Comparison of ENCODE assay signal across 22 cellular contexts in genomic region chr11:16169541-16169940, GRCh38.
DNase-seq lines count a peak whose midpoint lies in the region; ATAC-seq, FAIRE-seq and TF ChIP-seq lines count a peak whose summit lies in the region.
"Had no signal": no experiment of that assay in that cellular context is flagged by ENCODE, and none has a peak within 500 bp of the region (broad histone marks: within the 10 kb centered on the region; RNA-seq: fewer than 3 reads in every experiment).

No MANE protein-coding gene starts in this region.

- peaks cover 20% of the 10 kb centered on the region for H3K4me1 Mint-ChIP-seq in progenitor cell of endocrine pancreas (ENCODE audit: low read depth)
- H3K4me1 Mint-ChIP-seq: B cell; stimulated activated memory B cell treated with anti-CD40 and anti-IgM and Interleukin-4, amounts not matched to agents 10 μg/mL and 1 μg/mL and 100 μg/mL, for 72 hours had no signal

- peak; percentile 43; the same call in 2 of the 3 replicates for ATAC-seq in SK-N-SH treated with all-trans-retinoic acid at 6 μM for 48 hours
- no peak for ATAC-seq in GM21423 (IDR thresholded peaks at IDR 0.05; ENCODE audit: unreplicated experiment)
- ATAC-seq: right lobe of liver; stimulated activated memory B cell treated with anti-CD40 and anti-IgM and Interleukin-4, amounts not matched to agents 10 μg/mL and 1 μg/mL and 100 μg/mL, for 72 hours had no signal

- H3K4me3 Mint-ChIP-seq in progenitor cell of endocrine pancreas (ENCODE audit: low read depth): no peak overlapping the region
- H3K4me3 Mint-ChIP-seq: B cell; stimulated activated memory B cell treated with anti-CD40 and anti-IgM and Interleukin-4, amounts not matched to agents 10 μg/mL and 1 μg/mL and 100 μg/mL, for 72 hours had no signal

- no peak for FAIRE-seq in D721Med (lab: Jason Lieb, UNC)

- H3K27me3 Mint-ChIP-seq in progenitor cell of endocrine pancreas: no peaks in the 10 kb centered on the region
- H3K27me3 Mint-ChIP-seq: B cell; stimulated activated memory B cell treated with anti-CD40 and anti-IgM and Interleukin-4, amounts not matched to agents 10 μg/mL and 1 μg/mL and 100 μg/mL, for 72 hours had no signal

- no peaks in the 10 kb centered on the region for H3K36me3 Mint-ChIP-seq in progenitor cell of endocrine pancreas (ENCODE audit: insufficient read depth)
- H3K36me3 Mint-ChIP-seq: stimulated activated memory B cell treated with anti-CD40 and anti-IgM and Interleukin-4, amounts not matched to agents 10 μg/mL and 1 μg/mL and 100 μg/mL, for 72 hours had no signal

- DNase-seq in D721Med (ENCODE audit: insufficient read length, low spot score): no peak
- DNase-seq in fibroblast of the aortic adventitia (ENCODE audit: low read depth): peak; percentile 0
- no peak for DNase-seq in progenitor cell of endocrine pancreas (ENCODE audit: low spot score, unreplicated experiment)
- DNase-seq in epidermal melanocyte (ENCODE audit: insufficient read length, low spot score): no peak
- no peak for DNase-seq in DMS153 treated with DMSO at 0.1 percent for 48 hours (lab: John Stamatoyannopoulos, UW; ENCODE audit: unreplicated experiment)
- DNase-seq in NCI-H1417 (lab: John Stamatoyannopoulos, UW): no peak
- DNase-seq: activated CD4-positive, alpha-beta T cell treated with anti-CD3 and anti-CD28 coated beads for 1 hour; Caco-2; dorsolateral prefrontal cortex; erythroblast; left ventricle myocardium inferior; NCI-H82; occipital lobe; PC-9; right lobe of liver; SJCRH30; T1000 had no signal

- TF ChIP-seq CTCF in D721Med (IDR thresholded peaks at IDR 0.05; ENCODE audit: insufficient read depth, missing control alignments): peak; percentile 12
- no peak for TF ChIP-seq CTCF in fibroblast of the aortic adventitia (IDR thresholded peaks at IDR 0.05; ENCODE audit: insufficient read depth, low read length)
- TF ChIP-seq CTCF in progenitor cell of endocrine pancreas (IDR thresholded peaks at IDR 0.05; ENCODE audit: unreplicated experiment): peak; percentile 10

- no peak overlapping the region for H3K4me3 ChIP-seq in fibroblast of the aortic adventitia (ENCODE audit: low read depth, low read length)
- H3K4me3 ChIP-seq: dorsolateral prefrontal cortex, left ventricle myocardium inferior, PC-9, right lobe of liver, SJCRH30, thoracic aorta had no signal

- no peak overlapping the region for H3K27ac Mint-ChIP-seq in progenitor cell of endocrine pancreas
- H3K27ac Mint-ChIP-seq: B cell; stimulated activated memory B cell treated with anti-CD40 and anti-IgM and Interleukin-4, amounts not matched to agents 10 μg/mL and 1 μg/mL and 100 μg/mL, for 72 hours had no signal

- H3K9me3 Mint-ChIP-seq in progenitor cell of endocrine pancreas (ENCODE audit: low read depth): no peaks in the 10 kb centered on the region
- H3K9me3 Mint-ChIP-seq: stimulated activated memory B cell treated with anti-CD40 and anti-IgM and Interleukin-4, amounts not matched to agents 10 μg/mL and 1 μg/mL and 100 μg/mL, for 72 hours had no signal

TF ChIP-seq in SK-N-SH treated with all-trans-retinoic acid at 6 μM for 48 hours, 23 proteins besides CTCF, POLR2A, EP300 and RAD21:
- TF ChIP-seq POU6F1 (CRISPR knock-in tag; IDR thresholded peaks at IDR 0.05; ENCODE audit: borderline replicate concordance, low read depth): no peak
- peak; percentile 39; the same call in 1 of the 2 replicates for TF ChIP-seq ISL1 (CRISPR knock-in tag; IDR thresholded peaks at IDR 0.05)
